16 cellular contexts compared by ENCODE assay signal in genomic region chr7:44624306-44624705, GRCh38. TPM values are rescaled to one million over a fixed set of nuclear protein-coding genes. Genes with fewer than 3 reads are reported as not detected.
A peak's percentile ranks its signal among the peaks of the same experiment; 100 is the strongest.
DNase-seq lines count a peak whose midpoint lies in the region; ATAC-seq, FAIRE-seq and TF ChIP-seq lines count a peak whose summit lies in the region.
"Had no signal": no experiment of that assay in that cellular context is flagged by ENCODE, and none has a peak within 500 bp of the region (broad histone marks: within the 10 kb centered on the region; RNA-seq: fewer than 3 reads in every experiment).

No MANE protein-coding gene starts in this region.

- TF ChIP-seq EP300 in GM12878 (IDR thresholded peaks at IDR 0.05; ENCODE audit: borderline replicate concordance in 1 of 2, control insufficient read depth in 1 of 2, low read depth in 2 of 2, low read length in 2 of 2), result no peak

- SMC1A ChIA-PET in GM12878 (lab: Charles Lee; ENCODE audit: uncharacterized antibody, unreplicated experiment), result interaction anchor here (0.6 to 6.2 kb wide), 4 partner anchors 13 to 767 kb away, joined by 3 to 106 read pairs (median 3); no protein-coding TSS in a partner anchor

- peaks cover 78% of the 10 kb centered on the region for H3K4me1 Mint-ChIP-seq in activated T-cell treated with anti-CD3 and anti-CD28 coated beads, Interleukin-2, amount 50 U/mL, for 72 hours (ENCODE audit: low read depth)

- TF ChIP-seq RAD21 in GM12878 (IDR thresholded peaks at IDR 0.05; ENCODE audit: insufficient read depth, low read depth, low read length), result no peak

- H3K4me3 ChIP-seq in PC-9 (no peak overlapping the region), GM12878 (no peak overlapping the region), skin epidermis (no peak overlapping the region)

- TF ChIP-seq CTCF in PC-9 (conservative IDR thresholded peaks at IDR 0.05) (no peak), GM12878 (IDR thresholded peaks at IDR 0.05 in 2 of 3, conservative IDR thresholded peaks at IDR 0.05 in 1 of 3; ENCODE audit: control insufficient read depth in 2 of 3, extremely low read depth in 1 of 3, insufficient read depth in 1 of 3, low read depth in 3 of 3, low read length in 3 of 3) (no peak)

- H3K27me3 ChIP-seq in PC-9 (ENCODE audit: insufficient read depth, low read depth), result no peaks in the 10 kb centered on the region
- no peaks in the 10 kb centered on the region for H3K27me3 ChIP-seq in GM12878 (replicated peaks in 1 of 2; ENCODE audit: control insufficient read depth in 2 of 2, insufficient read depth in 2 of 2, low read length in 1 of 2)

- no peak for DNase-seq in activated T-cell treated with anti-CD3 and anti-CD28 coated beads, Interleukin-2, amount 50 U/mL, for 72 hours
- DNase-seq in activated T-cell treated with anti-CD3 and anti-CD28 coated beads, Interleukin-2, amount 50 U/mL, for 1 hour, result no peak
- no peak for DNase-seq in PC-9
- DNase-seq in GM12878 (ENCODE audit: low read depth, low spot score), result no peak
- no peak for DNase-seq in GM12892 (ENCODE audit: insufficient read length)
- no peak for DNase-seq in DMS114 treated with DMSO at 0.1 percent for 48 hours (lab: John Stamatoyannopoulos, UW; ENCODE audit: unreplicated experiment)
- DNase-seq in SHP77 treated with DMSO at 0.1 percent for 48 hours (lab: John Stamatoyannopoulos, UW), result no peak
- DNase-seq: aorta, foreskin melanocyte, KBM-7, NCI-H1105, NCI-H774, posterior cingulate gyrus, SW 1271 had no signal

- CTCF ChIA-PET in PC-9 (lab: Charles Lee), result no interaction called here
- CTCF ChIA-PET in GM12878 (lab: Yijun Ruan, JAX), result interaction anchor here (0.7 to 2.8 kb wide), 2 partner anchors 10 to 13 kb away, joined by 4 to 18 read pairs; no protein-coding TSS in a partner anchor

- no peak for ATAC-seq in activated T-cell treated with anti-CD3 and anti-CD28 coated beads, Interleukin-2, amount 50 U/mL, for 72 hours (replicated peaks in 1 of 2)
- ATAC-seq in GM12878, result no peak

- H3K79me2 ChIP-seq in PC-9 (ENCODE audit: low read depth) (peaks cover 78% of the 10 kb centered on the region), GM12878 (ENCODE audit: control insufficient read depth, insufficient read depth, low read length) (peaks cover 59% of the 10 kb centered on the region)

- H3K36me3 ChIP-seq in PC-9 (ENCODE audit: low read depth), result peaks cover 51% of the 10 kb centered on the region
- H3K36me3 ChIP-seq in GM12878 (ENCODE audit: control insufficient read depth in 2 of 2, insufficient read depth in 2 of 2, low read length in 1 of 2), result peaks cover 16 to 20% of the 10 kb centered on the region in 2 experiments

- POLR2A ChIA-PET in PC-9 (lab: Charles Lee; ENCODE audit: unreplicated experiment) (interaction anchor here (0.7 kb wide), 1 partner anchor 18 kb away, joined by 3 read pairs; no protein-coding TSS in a partner anchor), GM12878 (lab: Charles Lee) (interaction anchor here (0.6 to 3.5 kb wide), 9 partner anchors 8 to 349 kb away, joined by 3 to 27 read pairs (median 5); no protein-coding TSS in a partner anchor)

- H2AFZ ChIP-seq in PC-9 (no peak overlapping the region), GM12878 (ENCODE audit: control insufficient read depth, low read depth, low read length) (no peak overlapping the region)

- RAD21 ChIA-PET in GM12878 (lab: Charles Lee; ENCODE audit: unreplicated experiment), result interaction anchor here (0.5 to 10.1 kb wide), 8 partner anchors 10 to 146 kb away, joined by 3 to 130 read pairs (median 4); partner anchors contain the start of gene OGDH

- 0 out of 2 replicates have a peak overlapping the region, but pooled peaks have one; percentile 1 for H3K27ac ChIP-seq in PC-9
- peak overlapping the region; percentile 90 for H3K27ac ChIP-seq in GM12878 (ENCODE audit: control insufficient read depth, insufficient read depth)
- peak overlapping the region in 12 of 21 experiments; percentile 4 to 99 (median 38) for H3K27ac ChIP-seq in skin epidermis

- H3K36me3 Mint-ChIP-seq in activated T-cell treated with anti-CD3 and anti-CD28 coated beads, Interleukin-2, amount 50 U/mL, for 72 hours (ENCODE audit: insufficient read depth in 2 of 2), result peaks cover 9 to 15% of the 10 kb centered on the region in 2 donors

- intact Hi-C loops in PC-9 (cut with micrococcal nuclease; ENCODE audit: unreplicated experiment), result no loop called here
- intact Hi-C loops in GM12878 (cut with micrococcal nuclease; ENCODE audit: unreplicated experiment), result no loop called here

- H3K9me3 ChIP-seq in PC-9 (ENCODE audit: insufficient read depth, low read depth) (0 out of 2 replicates have a peak, but pooled peaks cover 3% of the 10 kb centered on the region), GM12878 (replicated peaks; ENCODE audit: control insufficient read depth, insufficient read depth, low read length) (no peaks in the 10 kb centered on the region)

- H3K4me2 ChIP-seq in PC-9 (no peak overlapping the region), GM12878 (ENCODE audit: control insufficient read depth, insufficient read depth) (no peak overlapping the region; the same call in 1 of the 2 replicates)

- H3K27me3 Mint-ChIP-seq in activated T-cell treated with anti-CD3 and anti-CD28 coated beads, Interleukin-2, amount 50 U/mL, for 72 hours (ENCODE audit: low read depth), result no peaks in the 10 kb centered on the region

- H3K9me3 Mint-ChIP-seq in activated T-cell treated with anti-CD3 and anti-CD28 coated beads, Interleukin-2, amount 50 U/mL, for 72 hours, result peaks cover 0 to 2% of the 10 kb centered on the region in 2 donors

- FAIRE-seq in GM12878 (lab: Jason Lieb, UNC) (no peak), GM12892 (lab: Jason Lieb, UNC) (no peak)
- FAIRE-seq: RCC 7860 had no signal

- in situ Hi-C loops in GM12878 (cut with MboI), result no loop called here

- H4K20me1 ChIP-seq in PC-9 (ENCODE audit: insufficient read depth) (no peaks in the 10 kb centered on the region), GM12878 (ENCODE audit: control insufficient read depth, insufficient read depth) (no peaks in the 10 kb centered on the region; the same call in 1 of the 2 replicates)

- no peak overlapping the region; the same call in 1 of the 2 replicates for H3K9ac ChIP-seq in GM12878 (ENCODE audit: control insufficient read depth, insufficient read depth, low read length)

- H3K4me3 Mint-ChIP-seq in activated T-cell treated with anti-CD3 and anti-CD28 coated beads, Interleukin-2, amount 50 U/mL, for 72 hours, result peak overlapping the region; percentile 83 to 87

- WGBS in GM12878 (ENCODE audit: insufficient coverage, insufficient replicate concordance, low lambda C conversion rate, missing lambda C conversion rate), result 77% methylated on average over 8 of the region's 8 CpGs

- peaks cover 22% of the 10 kb centered on the region for H3F3A ChIP-seq in PC-9 (ENCODE audit: insufficient read depth, low read depth)

- H3K4me1 ChIP-seq in PC-9 (replicated peaks; ENCODE audit: insufficient read depth) (peaks cover 37% of the 10 kb centered on the region), GM12878 (ENCODE audit: control insufficient read depth, insufficient read depth, low read length) (peaks cover 38% of the 10 kb centered on the region)

- H3K9me2 ChIP-seq in PC-9 (ENCODE audit: insufficient read depth), result no peaks in the 10 kb centered on the region

- TF ChIP-seq POLR2A in GM12878 (IDR thresholded peaks at IDR 0.05; ENCODE audit: low read depth, low read length), result no peak
- TF ChIP-seq POLR2A in GM12892 (IDR thresholded peaks at IDR 0.05; ENCODE audit: low read depth, low read length), result no peak

- H3K27ac Mint-ChIP-seq in activated T-cell treated with anti-CD3 and anti-CD28 coated beads, Interleukin-2, amount 50 U/mL, for 72 hours, result peak overlapping the region; percentile 94

- BruUV-seq in PC-9 (replicated peaks; lab: Mats Ljungman, UMichigan) (no TSS peak), GM12878 (replicated peaks; lab: Mats Ljungman, UMichigan) (no TSS peak)

RNA-seq across cellular contexts. Expression of gene OGDH, which starts 17.9 kb away (rescaled TPM):
- 10 to 100 TPM; 79.6 to 82.7 TPM for total RNA-seq in activated T-cell treated with anti-CD3 and anti-CD28 coated beads, Interleukin-2, amount 50 U/mL, for 72 hours
- 93.6 and 135 TPM in 2 replicates for total RNA-seq in PC-9 (2021)
- total RNA-seq in GM12878 (2013; cell fraction: nucleolus; rRNA removed), result 59.5 and 66.5 TPM in 2 replicates
- 60.6 and 63.5 TPM in 2 replicates for total RNA-seq in GM12878 (2014; rRNA removed)
- 20.5 and 23.1 TPM in 2 replicates for total RNA-seq in GM12878 (2014; rRNA removed; fragmentation: Illumina TruSeq; extraction: Trizol)
- total RNA-seq in GM12878 (2021), result 103 and 104 TPM in 2 replicates
- polyA plus RNA-seq in GM12878 (2011; ENCODE audit: low read depth), result 21.1 TPM
- 16.7 and 33.8 TPM in 2 replicates for polyA plus RNA-seq in GM12878 (2011; rRNA removed)
- polyA plus RNA-seq in GM12878 (2011; cell fraction: cytosol; rRNA removed), result 49.7 and 61.0 TPM in 2 replicates
- 98.8 and 106 TPM in 2 replicates for polyA plus RNA-seq in GM12878 (2011; cell fraction: nucleus; rRNA removed)
- 38.1 and 42.9 TPM in 2 replicates for polyA plus RNA-seq in GM12878 (2012)
- polyA plus RNA-seq in GM12878 (2014; fragmentation: Illumina TruSeq; extraction: Trizol), result 39.9 and 56.7 TPM in 2 replicates
- 1 to 10 TPM; 4.1 to 4.2 TPM for polyA plus RNA-seq in GM12878 (2014; fragmentation: Nextera tagmentation; extraction: Ambion mirVana)
- 44.7 and 49.1 TPM in 2 replicates for polyA plus RNA-seq in GM12878 (2014; rRNA removed)
- 10 to 100 TPM; 52.0 to 53.2 TPM for polyA plus RNA-seq in GM12878 (2016; fragmentation: Nextera tagmentation; extraction: Ambion mirVana)
- polyA minus RNA-seq in GM12878 (2011; rRNA and poly(A)+ RNA removed), result 87.7 and 88.6 TPM in 2 replicates
- 34.1 and 34.2 TPM in 2 replicates for polyA minus RNA-seq in GM12878 (2011; cell fraction: cytosol; rRNA and poly(A)+ RNA removed)
- 25.9 and 35.4 TPM in 2 replicates for polyA minus RNA-seq in GM12878 (2011; cell fraction: nucleus; rRNA and poly(A)+ RNA removed)
- polyA plus RNA-seq in GM12892 (2012; ENCODE audit: missing spikeins), result 37.3 TPM

RNA-seq across cellular contexts. Expression of gene TMED4, which starts 42.3 kb away (rescaled TPM):
- total RNA-seq in activated T-cell treated with anti-CD3 and anti-CD28 coated beads, Interleukin-2, amount 50 U/mL, for 72 hours, result 10 to 100 TPM; 73.6 to 79.8 TPM
- 134 and 161 TPM in 2 replicates for total RNA-seq in PC-9 (2021)
- total RNA-seq in GM12878 (2013; cell fraction: nucleolus; rRNA removed), result 141 and 178 TPM in 2 replicates
- total RNA-seq in GM12878 (2014; rRNA removed), result 71.3 and 75.3 TPM in 2 replicates
- 39.1 and 41.4 TPM in 2 replicates for total RNA-seq in GM12878 (2014; rRNA removed; fragmentation: Illumina TruSeq; extraction: Trizol)
- 41.6 and 48.1 TPM in 2 replicates for total RNA-seq in GM12878 (2021)
- polyA plus RNA-seq in GM12878 (2011; ENCODE audit: low read depth), result 49.3 TPM
- polyA plus RNA-seq in GM12878 (2011; rRNA removed), result 67.1 and 69.8 TPM in 2 replicates
- 82.6 and 87.1 TPM in 2 replicates for polyA plus RNA-seq in GM12878 (2011; cell fraction: cytosol; rRNA removed)
- 70.6 and 72.2 TPM in 2 replicates for polyA plus RNA-seq in GM12878 (2011; cell fraction: nucleus; rRNA removed)
- polyA plus RNA-seq in GM12878 (2012), result 51.2 and 51.5 TPM in 2 replicates
- 37.3 and 38.9 TPM in 2 replicates for polyA plus RNA-seq in GM12878 (2014; fragmentation: Illumina TruSeq; extraction: Trizol)
- 10 to 100 TPM; 20.8 to 21.0 TPM for polyA plus RNA-seq in GM12878 (2014; fragmentation: Nextera tagmentation; extraction: Ambion mirVana)
- polyA plus RNA-seq in GM12878 (2014; rRNA removed), result 48.1 and 53.9 TPM in 2 replicates
- 10 to 100 TPM; 55.6 to 57.4 TPM for polyA plus RNA-seq in GM12878 (2016; fragmentation: Nextera tagmentation; extraction: Ambion mirVana)
- polyA minus RNA-seq in GM12878 (2011; rRNA and poly(A)+ RNA removed), result 58.4 and 72.4 TPM in 2 replicates
- 28.4 and 31.1 TPM in 2 replicates for polyA minus RNA-seq in GM12878 (2011; cell fraction: cytosol; rRNA and poly(A)+ RNA removed)
- 33.5 and 53.0 TPM in 2 replicates for polyA minus RNA-seq in GM12878 (2011; cell fraction: nucleus; rRNA and poly(A)+ RNA removed)
- polyA plus RNA-seq in GM12892 (2012; ENCODE audit: missing spikeins), result 40.7 TPM

RNA-seq across cellular contexts. Expression of gene DDX56, which starts 50.6 kb away (rescaled TPM):
- total RNA-seq in activated T-cell treated with anti-CD3 and anti-CD28 coated beads, Interleukin-2, amount 50 U/mL, for 72 hours, result 10 to 100 TPM; 59.9 to 72.3 TPM
- total RNA-seq in PC-9 (2021), result 113 and 125 TPM in 2 replicates
- 56.8 and 76.3 TPM in 2 replicates for total RNA-seq in GM12878 (2013; cell fraction: nucleolus; rRNA removed)
- total RNA-seq in GM12878 (2014; rRNA removed), result 93.2 and 97.4 TPM in 2 replicates
- total RNA-seq in GM12878 (2014; rRNA removed; fragmentation: Illumina TruSeq; extraction: Trizol), result 51.5 and 52.1 TPM in 2 replicates
- total RNA-seq in GM12878 (2021), result 86.3 and 92.4 TPM in 2 replicates
- polyA plus RNA-seq in GM12878 (2011; ENCODE audit: low read depth), result 40.2 TPM
- polyA plus RNA-seq in GM12878 (2011; rRNA removed), result 56.0 and 82.9 TPM in 2 replicates
- 85.7 and 112 TPM in 2 replicates for polyA plus RNA-seq in GM12878 (2011; cell fraction: cytosol; rRNA removed)
- polyA plus RNA-seq in GM12878 (2011; cell fraction: nucleus; rRNA removed), result 182 and 194 TPM in 2 replicates
- 57.3 and 65.1 TPM in 2 replicates for polyA plus RNA-seq in GM12878 (2012)
- 39.1 and 78.1 TPM in 2 replicates for polyA plus RNA-seq in GM12878 (2014; fragmentation: Illumina TruSeq; extraction: Trizol)
- 10 to 100 TPM; 19.8 to 48.3 TPM for polyA plus RNA-seq in GM12878 (2014; fragmentation: Nextera tagmentation; extraction: Ambion mirVana)
- polyA plus RNA-seq in GM12878 (2014; rRNA removed), result 79.6 and 93.8 TPM in 2 replicates
- polyA plus RNA-seq in GM12878 (2016; fragmentation: Nextera tagmentation; extraction: Ambion mirVana), result 100 to 1,000 TPM; 127 to 136 TPM
- polyA minus RNA-seq in GM12878 (2011; rRNA and poly(A)+ RNA removed), result 75.0 and 100 TPM in 2 replicates
- 26.6 and 29.3 TPM in 2 replicates for polyA minus RNA-seq in GM12878 (2011; cell fraction: cytosol; rRNA and poly(A)+ RNA removed)
- polyA minus RNA-seq in GM12878 (2011; cell fraction: nucleus; rRNA and poly(A)+ RNA removed), result 51.5 and 87.5 TPM in 2 replicates
- polyA plus RNA-seq in GM12892 (2012; ENCODE audit: missing spikeins), result 57.8 TPM

Comparison
In these comparisons a context has a peak if more than half of its experiments do, and no peak if none do; other contexts are left out.
1. H3K27ac ChIP-seq: peak in every context shown above with its lines; median percentile 90 in GM12878; 38 in skin epidermis; 1 in PC-9.